16 cellular contexts compared by ENCODE assay signal in the genomic region with DNA sequence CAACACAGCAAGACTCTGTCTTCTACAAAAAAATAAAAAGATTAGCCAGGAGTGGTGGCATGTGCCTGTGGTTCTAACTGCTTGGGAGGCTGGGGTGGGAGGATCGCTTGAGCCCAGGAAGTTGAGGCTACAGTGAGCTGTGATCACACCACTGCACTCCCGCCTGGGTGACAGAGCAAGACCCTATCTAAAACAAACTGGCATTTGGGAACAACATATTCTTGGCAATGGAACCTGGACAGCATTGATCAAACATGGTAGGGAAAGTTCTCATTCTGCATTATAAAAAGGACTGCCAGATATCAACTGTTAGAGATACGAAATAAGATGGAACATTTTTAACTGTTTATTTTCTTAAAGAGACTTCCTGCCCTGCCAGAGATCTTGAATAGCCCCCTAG.
A peak's percentile ranks its signal among the peaks of the same experiment; 100 is the strongest.
DNase-seq lines count a peak whose midpoint lies in the region; ATAC-seq and TF ChIP-seq lines count a peak whose summit lies in the region.
"Had no signal": no experiment of that assay in that cellular context is flagged by ENCODE, and none has a peak within 500 bp of the region (broad histone marks: within the 10 kb centered on the region; RNA-seq: fewer than 3 reads in every experiment).

No MANE protein-coding gene starts in this region.

- H3K79me2 ChIP-seq in KMS-11 (ENCODE audit: insufficient read depth, low read depth) (peaks cover 59% of the 10 kb centered on the region; the same call in 1 of the 2 replicates), mesendoderm (ENCODE audit: control insufficient read depth, insufficient read depth, low read length) (peaks cover 4% of the 10 kb centered on the region)

- POLR2A ChIA-PET in activated CD4-positive, alpha-beta T cell treated with anti-CD3 and anti-CD28 coated beads, Interleukin-2, amount 10 ng/mL, durations not matched to agents 7 days and 5 days (lab: Charles Lee): interaction anchor here (0.6 to 0.9 kb wide), 2 partner anchors 34 to 135 kb away, joined by 4 to 8 read pairs; no protein-coding TSS in a partner anchor
- POLR2A ChIA-PET in naive thymus-derived CD8-positive, alpha-beta T cell (lab: Charles Lee): interaction anchor here (0.8 to 2.3 kb wide), 4 partner anchors 12 to 62 kb away, joined by 3 to 19 read pairs (median 6); no protein-coding TSS in a partner anchor

- H4K5ac ChIP-seq in mesendoderm (ENCODE audit: low read length): no peak overlapping the region

- no peak overlapping the region for H2BK120ac ChIP-seq in mesendoderm (ENCODE audit: low read depth, low read length)

- no peak for TF ChIP-seq POLR2A in lower leg skin (IDR thresholded peaks at IDR 0.05)

- H2AFZ ChIP-seq in KMS-11 (ENCODE audit: low read depth): no peak overlapping the region

- no peak overlapping the region for H3K18ac ChIP-seq in mesendoderm (ENCODE audit: low read length)

- H3K27ac Mint-ChIP-seq in activated CD4-positive, alpha-beta T cell treated with anti-CD3 and anti-CD28 coated beads, Interleukin-2, amount 10 ng/mL, durations not matched to agents 7 days and 5 days: peak overlapping the region; percentile 76
- H3K27ac Mint-ChIP-seq in activated naive CD4-positive, alpha-beta T cell treated with anti-CD3 and anti-CD28 coated beads, Interleukin-2, amount 50 U/mL, for 72 hours: peak overlapping the region; percentile 12 to 89
- peak overlapping the region; percentile 41 to 95 (median 84) for H3K27ac Mint-ChIP-seq in naive thymus-derived CD8-positive, alpha-beta T cell

- peaks cover 17% of the 10 kb centered on the region for H3K79me1 ChIP-seq in mesendoderm (ENCODE audit: low read length)

- H3K27me3 ChIP-seq in KMS-11 (ENCODE audit: insufficient read depth, low read depth): no peaks in the 10 kb centered on the region
- no peaks in the 10 kb centered on the region for H3K27me3 ChIP-seq in mesendoderm (ENCODE audit: insufficient read depth, low read length, poor library complexity)
- H3K27me3 ChIP-seq: heart right ventricle, MG63, stomach had no signal

- DNase-seq in activated CD4-positive, alpha-beta T cell treated with anti-CD3 and anti-CD28 coated beads, Interleukin-2, amount 10 ng/mL, durations not matched to agents 7 days and 5 days: no peak
- DNase-seq in activated CD4-positive, alpha-beta T cell treated with anti-CD3 and anti-CD28 coated beads, Interleukin-2, amount 50 U/mL, for 48 hours: no peak
- DNase-seq in activated naive CD4-positive, alpha-beta T cell treated with anti-CD3 and anti-CD28 coated beads, Interleukin-2, amount 50 U/mL, for 72 hours (ENCODE audit: low spot score in 2 of 2): no peak
- DNase-seq in naive thymus-derived CD8-positive, alpha-beta T cell: no peak
- DNase-seq in mesendoderm: no peak
- DNase-seq in mucosa of descending colon: no peak
- DNase-seq in lower leg skin (ENCODE audit: low spot score in 2 of 2): no peak
- DNase-seq: heart right ventricle, MG63, midbrain, NCI-H2029, occipital lobe, right cardiac atrium, stomach had no signal

- H3K36me3 Mint-ChIP-seq in activated CD4-positive, alpha-beta T cell treated with anti-CD3 and anti-CD28 coated beads, Interleukin-2, amount 10 ng/mL, durations not matched to agents 7 days and 5 days (ENCODE audit: low read depth): peaks cover 33% of the 10 kb centered on the region
- H3K36me3 Mint-ChIP-seq in activated naive CD4-positive, alpha-beta T cell treated with anti-CD3 and anti-CD28 coated beads, Interleukin-2, amount 50 U/mL, for 72 hours: peaks cover 4 to 36% of the 10 kb centered on the region in 2 donors
- H3K36me3 Mint-ChIP-seq in naive thymus-derived CD8-positive, alpha-beta T cell: peaks cover 0 to 45% (median 2%) of the 10 kb centered on the region in 3 donors

- H3K4me1 Mint-ChIP-seq in activated CD4-positive, alpha-beta T cell treated with anti-CD3 and anti-CD28 coated beads, Interleukin-2, amount 10 ng/mL, durations not matched to agents 7 days and 5 days: peaks cover 87% of the 10 kb centered on the region
- H3K4me1 Mint-ChIP-seq in naive thymus-derived CD8-positive, alpha-beta T cell: peaks cover 38 to 97% (median 91%) of the 10 kb centered on the region in 4 donors

- ATAC-seq in activated naive CD4-positive, alpha-beta T cell treated with anti-CD3 and anti-CD28 coated beads, Interleukin-2, amount 50 U/mL, for 72 hours: no peak
- no peak for ATAC-seq in naive thymus-derived CD8-positive, alpha-beta T cell
- no peak for ATAC-seq in mucosa of descending colon

- H2AK5ac ChIP-seq in mesendoderm (ENCODE audit: low read length): no peak overlapping the region

- no peaks in the 10 kb centered on the region for H3K27me3 Mint-ChIP-seq in activated CD4-positive, alpha-beta T cell treated with anti-CD3 and anti-CD28 coated beads, Interleukin-2, amount 10 ng/mL, durations not matched to agents 7 days and 5 days
- no peaks in the 10 kb centered on the region for H3K27me3 Mint-ChIP-seq in naive thymus-derived CD8-positive, alpha-beta T cell

- H3K9ac ChIP-seq in KMS-11 (no peak overlapping the region), mesendoderm (ENCODE audit: low read length) (no peak overlapping the region)

- peak overlapping the region; percentile 8 for H3K4me2 ChIP-seq in KMS-11
- H3K4me2 ChIP-seq in mesendoderm (ENCODE audit: low read length): no peak overlapping the region
- H3K4me2 ChIP-seq: A549 had no signal

- intact Hi-C loops in mucosa of descending colon (cut with DNase I, micrococcal nuclease): no loop called here
- intact Hi-C loops in lower leg skin (cut with DNase I; ENCODE audit: low total_unique reads): no loop called here

- no peak overlapping the region for H4K8ac ChIP-seq in mesendoderm (ENCODE audit: low read depth, low read length)

- H2BK15ac ChIP-seq in mesendoderm (replicated peaks; ENCODE audit: low read depth): no peak overlapping the region

- H3K9me3 Mint-ChIP-seq in activated CD4-positive, alpha-beta T cell treated with anti-CD3 and anti-CD28 coated beads, Interleukin-2, amount 10 ng/mL, durations not matched to agents 7 days and 5 days: no peaks in the 10 kb centered on the region
- H3K9me3 Mint-ChIP-seq in activated naive CD4-positive, alpha-beta T cell treated with anti-CD3 and anti-CD28 coated beads, Interleukin-2, amount 50 U/mL, for 72 hours: no peaks in the 10 kb centered on the region
- H3K9me3 Mint-ChIP-seq in naive thymus-derived CD8-positive, alpha-beta T cell: no peaks in the 10 kb centered on the region

- H3K4me1 ChIP-seq in KMS-11 (ENCODE audit: low read depth, poor library complexity, severe bottlenecking): peaks cover 46% of the 10 kb centered on the region
- peaks cover 2% of the 10 kb centered on the region for H3K4me1 ChIP-seq in mesendoderm (ENCODE audit: control insufficient read depth, low read depth, low read length)
- peaks cover 5% of the 10 kb centered on the region for H3K4me1 ChIP-seq in mucosa of descending colon (ENCODE audit: low read depth)
- H3K4me1 ChIP-seq: A549 had no signal

- H3K23ac ChIP-seq in mesendoderm (ENCODE audit: low read length): no peak overlapping the region

- H3K56ac ChIP-seq in mesendoderm (ENCODE audit: low read length): no peak overlapping the region

- no peak overlapping the region for H2BK5ac ChIP-seq in mesendoderm (ENCODE audit: low read length)

- no CpG with 5 or more reads among the region's 3 CpGs for WGBS in mesendoderm (ENCODE audit: extremely low coverage, insufficient coverage, low lambda C conversion rate)
- WGBS in lower leg skin, 2 donors: 81 to 85% methylated on average over 3 of the region's 3 CpGs

- CTCF ChIA-PET in activated CD4-positive, alpha-beta T cell treated with anti-CD3 and anti-CD28 coated beads, Interleukin-2, amount 10 ng/mL, durations not matched to agents 7 days and 5 days (lab: Charles Lee): interaction anchor here (0.6 to 2.5 kb wide), 4 partner anchors 11 to 136 kb away, joined by 3 to 10 read pairs (median 5); no protein-coding TSS in a partner anchor

- H4K20me1 ChIP-seq in KMS-11 (ENCODE audit: insufficient read depth): peaks cover 4% of the 10 kb centered on the region; the same call in 1 of the 2 replicates

- no peaks in the 10 kb centered on the region for H3K9me3 ChIP-seq in mucosa of descending colon
- H3K9me3 ChIP-seq: A549, heart right ventricle, MG63, stomach had no signal

- H3K4me3 ChIP-seq in KMS-11 (IDR thresholded peaks at IDR 0.05; ENCODE audit: insufficient read depth, low read depth, low read length) (no peak overlapping the region), mesendoderm (ENCODE audit: low read length) (no peak overlapping the region), mucosa of descending colon (no peak overlapping the region), lower leg skin (ENCODE audit: low read depth, poor library complexity, severe bottlenecking) (no peak overlapping the region)
- H3K4me3 ChIP-seq: A549, heart right ventricle, MG63, stomach had no signal

- TF ChIP-seq CTCF in KMS-11 (conservative IDR thresholded peaks at IDR 0.05; ENCODE audit: low read depth, low read length) (no peak), mucosa of descending colon (IDR thresholded peaks at IDR 0.05) (no peak), lower leg skin (IDR thresholded peaks at IDR 0.05) (no peak)

- no peak overlapping the region for H3K4me3 Mint-ChIP-seq in activated CD4-positive, alpha-beta T cell treated with anti-CD3 and anti-CD28 coated beads, Interleukin-2, amount 10 ng/mL, durations not matched to agents 7 days and 5 days
- H3K4me3 Mint-ChIP-seq in naive thymus-derived CD8-positive, alpha-beta T cell: peak overlapping the region in 4 of 10 donors; percentile 1 to 36 (median 17)

- H3K27ac ChIP-seq in KMS-11 (peak overlapping the region; percentile 11; the same call in 1 of the 2 replicates), mesendoderm (ENCODE audit: low read depth, low read length) (no peak overlapping the region)
- H3K27ac ChIP-seq: A549 had no signal

- H3K4ac ChIP-seq in mesendoderm (ENCODE audit: low read depth, low read length): no peak overlapping the region

- H3K36me3 ChIP-seq in KMS-11 (ENCODE audit: insufficient read depth): no peaks in the 10 kb centered on the region
- H3K36me3 ChIP-seq in mesendoderm (ENCODE audit: control insufficient read depth, insufficient read depth, low read length): no peaks in the 10 kb centered on the region
- H3K36me3 ChIP-seq in mucosa of descending colon (ENCODE audit: low read depth): no peaks in the 10 kb centered on the region
- H3K36me3 ChIP-seq: MG63, stomach had no signal
